Comparison of ENCODE assay signal across 8 cellular contexts in the genomic region with DNA sequence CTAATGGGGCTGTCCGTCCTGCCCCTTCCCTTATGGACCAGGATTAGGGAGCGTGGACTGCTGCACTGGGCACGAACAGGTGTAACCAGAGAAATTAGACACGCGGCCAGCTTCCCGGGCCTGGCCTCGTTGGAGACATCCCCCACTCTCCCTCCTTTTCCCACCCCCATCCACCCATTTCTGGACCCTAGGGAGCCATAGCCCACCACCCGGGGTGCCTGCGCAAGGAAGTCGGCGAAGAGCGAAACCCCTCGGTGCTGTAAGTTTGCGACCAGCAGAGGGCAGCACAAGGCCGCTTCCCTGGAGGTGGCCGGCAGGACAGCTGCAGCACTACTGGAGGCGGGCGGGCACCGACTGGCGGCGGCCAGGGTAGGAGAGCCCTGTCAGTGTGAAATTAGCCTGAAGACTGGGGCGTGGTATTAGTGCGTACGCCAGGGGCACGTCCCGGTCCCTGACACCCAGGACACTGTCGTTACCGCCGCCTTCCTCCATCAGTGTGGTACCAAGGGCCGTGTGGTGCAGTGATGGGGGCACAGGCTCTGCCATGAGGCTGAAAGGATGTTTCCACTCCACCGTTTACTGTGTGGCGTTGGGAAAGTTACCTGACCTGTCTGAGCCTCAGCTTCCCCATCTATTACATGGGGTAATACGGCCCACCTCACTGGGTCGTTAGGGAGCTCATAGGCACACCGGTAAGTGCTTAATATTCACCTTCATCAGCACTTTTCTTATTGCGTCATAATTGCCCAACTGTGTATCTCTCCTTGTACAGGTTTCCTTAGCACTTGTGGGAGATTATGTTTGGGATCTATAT. TPM values are rescaled to one million over a fixed set of nuclear protein-coding genes. Genes with fewer than 3 reads are reported as not detected.
DNase-seq lines count a peak whose midpoint lies in the region; ATAC-seq and TF ChIP-seq lines count a peak whose summit lies in the region.

No MANE protein-coding gene starts in this region.

- no TSS peak for BruUV-seq in PC-9 (replicated peaks; lab: Mats Ljungman, UMichigan)

- H3K36me3 ChIP-seq in KMS-11 (ENCODE audit: insufficient read depth) (no peaks in the 10 kb centered on the region), PC-9 (ENCODE audit: low read depth) (no peaks in the 10 kb centered on the region)
- H3K36me3 ChIP-seq in naive thymus-derived CD4-positive, alpha-beta T cell (ENCODE audit: control insufficient read depth in 2 of 3, insufficient read depth in 3 of 3, low read length in 3 of 3) = no peaks in the 10 kb centered on the region

- no peaks in the 10 kb centered on the region for H3F3A ChIP-seq in PC-9 (ENCODE audit: insufficient read depth, low read depth)

- no peaks in the 10 kb centered on the region for H3K9me2 ChIP-seq in PC-9 (ENCODE audit: insufficient read depth)

- H2AFZ ChIP-seq in KMS-11 (ENCODE audit: low read depth) = peak overlapping the region; percentile 74
- H2AFZ ChIP-seq in PC-9 = no peak overlapping the region

- H3K36me3 Mint-ChIP-seq in naive thymus-derived CD4-positive, alpha-beta T cell = no peaks in the 10 kb centered on the region

- H3K27ac Mint-ChIP-seq in naive thymus-derived CD4-positive, alpha-beta T cell = no peak overlapping the region

- peaks cover 0 to 7% (median 4%) of the 10 kb centered on the region in 7 donors for H3K4me1 Mint-ChIP-seq in naive thymus-derived CD4-positive, alpha-beta T cell

- no peaks in the 10 kb centered on the region for H4K20me1 ChIP-seq in KMS-11 (ENCODE audit: insufficient read depth)
- no peaks in the 10 kb centered on the region for H4K20me1 ChIP-seq in PC-9 (ENCODE audit: insufficient read depth)

- no peaks in the 10 kb centered on the region for H3K79me2 ChIP-seq in KMS-11 (ENCODE audit: insufficient read depth, low read depth)
- no peaks in the 10 kb centered on the region for H3K79me2 ChIP-seq in PC-9 (ENCODE audit: low read depth)

- intact Hi-C loops in PC-9 (cut with micrococcal nuclease; ENCODE audit: unreplicated experiment) = loop anchor here (1.0 to 2.0 kb wide), 3 partner anchors 49 to 106 kb away; no protein-coding TSS in a partner anchor
- intact Hi-C loops in naive thymus-derived CD4-positive, alpha-beta T cell (cut with micrococcal nuclease) = loop anchor here (1.0 to 5.0 kb wide), 5 partner anchors 49 to 569 kb away; a partner anchor contains a TSS

- H3K4me2 ChIP-seq in KMS-11 (peak overlapping the region; percentile 90), PC-9 (peak overlapping the region; percentile 48; the same call in 1 of the 2 replicates)

- H3K9me3 ChIP-seq in PC-9 (ENCODE audit: insufficient read depth, low read depth) = no peaks in the 10 kb centered on the region
- H3K9me3 ChIP-seq in naive thymus-derived CD4-positive, alpha-beta T cell (ENCODE audit: control insufficient read depth in 2 of 3, low read length in 3 of 3) = no peaks in the 10 kb centered on the region

- H3K27ac ChIP-seq in KMS-11 (no peak overlapping the region), PC-9 (no peak overlapping the region), epithelial cell of prostate (no peak overlapping the region)
- H3K27ac ChIP-seq in naive thymus-derived CD4-positive, alpha-beta T cell (ENCODE audit: low read depth, low read length) = no peak overlapping the region

- POLR2A ChIA-PET in PC-9 (lab: Charles Lee; ENCODE audit: unreplicated experiment) = no interaction called here
- POLR2A ChIA-PET in naive thymus-derived CD4-positive, alpha-beta T cell (lab: Charles Lee) = no interaction called here

- peak; percentile 64 for ATAC-seq in GM19452 (IDR thresholded peaks at IDR 0.05; ENCODE audit: unreplicated experiment)
- ATAC-seq in naive thymus-derived CD4-positive, alpha-beta T cell = peak; percentile 98

- peaks cover 31 to 46% (median 44%) of the 10 kb centered on the region in 5 donors for H3K27me3 Mint-ChIP-seq in naive thymus-derived CD4-positive, alpha-beta T cell

- TF ChIP-seq CTCF in KMS-11 (conservative IDR thresholded peaks at IDR 0.05; ENCODE audit: low read depth, low read length) (peak; percentile 92), PC-9 (conservative IDR thresholded peaks at IDR 0.05) (peak; percentile 91)

- DNase-seq in Ammon's horn (ENCODE audit: low spot score) (peak; percentile 84), PC-9 (peak; percentile 61 to 84), activated T-cell treated with anti-CD3 and anti-CD28 coated beads for 4 hours (peak; percentile 72), epithelial cell of prostate (ENCODE audit: low read depth, low spot score) (peak; percentile 5)
- peak; percentile 38 to 83 (median 69) for DNase-seq in naive thymus-derived CD4-positive, alpha-beta T cell
- peak; percentile 53 to 61 for DNase-seq in stimulated activated CD8-positive, alpha-beta memory T cell treated with anti-CD3 and anti-CD28 coated beads, Interleukin-7, amount 100 ng/mL, for 4 hours (ENCODE audit: low read depth in 2 of 2)

- no peaks in the 10 kb centered on the region for H3K27me3 ChIP-seq in KMS-11 (ENCODE audit: insufficient read depth, low read depth)
- peaks cover 41% of the 10 kb centered on the region for H3K27me3 ChIP-seq in PC-9 (ENCODE audit: insufficient read depth, low read depth)
- peaks cover 5 to 14% of the 10 kb centered on the region in 2 donors for H3K27me3 ChIP-seq in naive thymus-derived CD4-positive, alpha-beta T cell (ENCODE audit: control insufficient read depth in 2 of 2, insufficient read depth in 2 of 2, low read length in 2 of 2)

- H3K4me3 ChIP-seq in KMS-11 (IDR thresholded peaks at IDR 0.05; ENCODE audit: insufficient read depth, low read depth, low read length) (peak overlapping the region; percentile 65), PC-9 (no peak overlapping the region)
- peak overlapping the region; percentile 23 for H3K4me3 ChIP-seq in naive thymus-derived CD4-positive, alpha-beta T cell (ENCODE audit: low read length)

- H3K9ac ChIP-seq in KMS-11 = peak overlapping the region; percentile 11; the same call in 1 of the 2 replicates

- H3K9me3 Mint-ChIP-seq in naive thymus-derived CD4-positive, alpha-beta T cell = peaks cover 0 to 3% (median 0%) of the 10 kb centered on the region in 11 donors

- CTCF ChIA-PET in PC-9 (lab: Charles Lee) = interaction anchor here (0.7 to 3.9 kb wide), 5 partner anchors 17 to 215 kb away, joined by 3 to 23 read pairs (median 3); no protein-coding TSS in a partner anchor
- CTCF ChIA-PET in naive thymus-derived CD4-positive, alpha-beta T cell (lab: Charles Lee) = interaction anchor here (0.6 to 3.1 kb wide), 18 partner anchors 9 to 568 kb away, joined by 3 to 16 read pairs (median 4); no protein-coding TSS in a partner anchor

- peaks cover 10% of the 10 kb centered on the region for H3K4me1 ChIP-seq in KMS-11 (ENCODE audit: low read depth, poor library complexity, severe bottlenecking)
- H3K4me1 ChIP-seq in PC-9 (replicated peaks; ENCODE audit: insufficient read depth) = no peaks in the 10 kb centered on the region
- H3K4me1 ChIP-seq in naive thymus-derived CD4-positive, alpha-beta T cell (ENCODE audit: control insufficient read depth in 2 of 2, insufficient read depth in 2 of 2, low read length in 2 of 2) = peaks cover 8 to 9% of the 10 kb centered on the region in 2 donors

- H3K4me3 Mint-ChIP-seq in naive thymus-derived CD4-positive, alpha-beta T cell = peak overlapping the region in 8 of 10 donors; percentile 37 to 74 (median 52)

RNA-seq across cellular contexts. Expression of a gene that starts 28.8 kb away (rescaled TPM):
- total RNA-seq in PC-9 (2021) = 0.58 TPM in 1 of 2 replicates, not detected in the other
- total RNA-seq in naive thymus-derived CD4-positive, alpha-beta T cell = not detected
- not detected for polyA plus RNA-seq in naive thymus-derived CD4-positive, alpha-beta T cell

RNA-seq across cellular contexts. Expression of a gene that starts 36.0 kb away (rescaled TPM):
- not detected in 2 replicates for total RNA-seq in PC-9 (2021)
- under 1 TPM in 1 of 5 experiments, not detected in 4; 0.27 TPM for total RNA-seq in naive thymus-derived CD4-positive, alpha-beta T cell
- not detected for polyA plus RNA-seq in naive thymus-derived CD4-positive, alpha-beta T cell

RNA-seq across cellular contexts. Expression of a gene that starts 51.2 kb away (rescaled TPM):
- total RNA-seq in PC-9 (2021) = not detected in 2 replicates
- total RNA-seq in naive thymus-derived CD4-positive, alpha-beta T cell = 1 to 10 TPM in 1 of 5 experiments, under 1 TPM in 1, not detected in 3; 0.19 to 1.6 TPM
- polyA plus RNA-seq in naive thymus-derived CD4-positive, alpha-beta T cell = not detected

Comparison
In these comparisons a context has a peak if more than half of its experiments do, and no peak if none do; other contexts are left out.
1. DNase-seq: peak in every context shown above with its lines; median percentile 84 in Ammon's horn; 72 in PC-9; 72 in activated T-cell treated with anti-CD3 and anti-CD28 coated beads for 4 hours; 69 in naive thymus-derived CD4-positive, alpha-beta T cell; 57 in stimulated activated CD8-positive, alpha-beta memory T cell treated with anti-CD3 and anti-CD28 coated beads, Interleukin-7, amount 100 ng/mL, for 4 hours; 5 in epithelial cell of prostate.